Comparison of ENCODE assay signal across 10 cellular contexts in genomic region chr7:37943905-37944736, GRCh38. TPM values are rescaled to one million over a fixed set of nuclear protein-coding genes. Genes with fewer than 3 reads are reported as not detected.
DNase-seq lines count a peak whose midpoint lies in the region; ATAC-seq and TF ChIP-seq lines count a peak whose summit lies in the region.
"Had no signal": no experiment of that assay in that cellular context is flagged by ENCODE, and none has a peak within 500 bp of the region (broad histone marks: within the 10 kb centered on the region; RNA-seq: fewer than 3 reads in every experiment).

No MANE protein-coding gene starts in this region.

- H3K9ac ChIP-seq in skeletal muscle tissue (ENCODE audit: low read depth in 1 of 3, low read length in 3 of 3) = no peak overlapping the region

- CTCF ChIA-PET in activated CD4-positive, alpha-beta T cell treated with anti-CD3 and anti-CD28 coated beads, Interleukin-2, amount 10 ng/mL, durations not matched to agents 7 days and 5 days (lab: Charles Lee) = no interaction called here

- H3K27me3 ChIP-seq in skeletal muscle tissue (ENCODE audit: control insufficient read depth in 3 of 3, insufficient read depth in 3 of 3, low read length in 3 of 3) = no peaks in the 10 kb centered on the region

- no peak overlapping the region for H3K27ac Mint-ChIP-seq in activated CD4-positive, alpha-beta T cell treated with anti-CD3 and anti-CD28 coated beads, Interleukin-2, amount 10 ng/mL, durations not matched to agents 7 days and 5 days

- H3K27ac ChIP-seq in skeletal muscle tissue (ENCODE audit: low read depth, low read length) = peak overlapping the region; percentile 71

- ATAC-seq in GM18909 (IDR thresholded peaks at IDR 0.05; ENCODE audit: poor library complexity, unreplicated experiment) = peak; percentile 47
- ATAC-seq in HG03442 (IDR thresholded peaks at IDR 0.05; ENCODE audit: unreplicated experiment) = peak; percentile 47
- no peak for ATAC-seq in HG03378 (IDR thresholded peaks at IDR 0.05; ENCODE audit: unreplicated experiment)

- H3K36me3 Mint-ChIP-seq in activated CD4-positive, alpha-beta T cell treated with anti-CD3 and anti-CD28 coated beads, Interleukin-2, amount 10 ng/mL, durations not matched to agents 7 days and 5 days (ENCODE audit: low read depth) = no peaks in the 10 kb centered on the region

- H3K4me3 ChIP-seq in skeletal muscle tissue (ENCODE audit: low read length in 3 of 3) = no peak overlapping the region

- POLR2A ChIA-PET in activated CD4-positive, alpha-beta T cell treated with anti-CD3 and anti-CD28 coated beads, Interleukin-2, amount 10 ng/mL, durations not matched to agents 7 days and 5 days (lab: Charles Lee) = no interaction called here

- peaks cover 33 to 45% (median 38%) of the 10 kb centered on the region in 3 donors for H3K4me1 ChIP-seq in skeletal muscle tissue (ENCODE audit: control insufficient read depth in 3 of 3, insufficient read depth in 3 of 3, low read length in 3 of 3)

- no peaks in the 10 kb centered on the region for H3K27me3 Mint-ChIP-seq in activated CD4-positive, alpha-beta T cell treated with anti-CD3 and anti-CD28 coated beads, Interleukin-2, amount 10 ng/mL, durations not matched to agents 7 days and 5 days

- H3K4me3 Mint-ChIP-seq in activated CD4-positive, alpha-beta T cell treated with anti-CD3 and anti-CD28 coated beads, Interleukin-2, amount 10 ng/mL, durations not matched to agents 7 days and 5 days = no peak overlapping the region

- peak; percentile 66 for DNase-seq in globus pallidus (ENCODE audit: low spot score)
- DNase-seq in GM10266 (ENCODE audit: extremely low spot score) = no peak
- no peak for DNase-seq in activated CD4-positive, alpha-beta T cell treated with anti-CD3 and anti-CD28 coated beads, Interleukin-2, amount 10 ng/mL, durations not matched to agents 7 days and 5 days
- DNase-seq in activated CD4-positive, alpha-beta T cell treated with anti-CD3 and anti-CD28 coated beads, Interleukin-2, amount 50 U/mL, for 4 hours = no peak
- DNase-seq: activated CD4-positive, alpha-beta T cell treated with anti-CD3 and anti-CD28 coated beads for 4 hours; DMS79 had no signal

- H3K9me3 Mint-ChIP-seq in activated CD4-positive, alpha-beta T cell treated with anti-CD3 and anti-CD28 coated beads, Interleukin-2, amount 10 ng/mL, durations not matched to agents 7 days and 5 days = no peaks in the 10 kb centered on the region

- H3K4me1 Mint-ChIP-seq in activated CD4-positive, alpha-beta T cell treated with anti-CD3 and anti-CD28 coated beads, Interleukin-2, amount 10 ng/mL, durations not matched to agents 7 days and 5 days = no peaks in the 10 kb centered on the region

- peaks cover 0 to 4% (median 0%) of the 10 kb centered on the region in 3 donors for H3K36me3 ChIP-seq in skeletal muscle tissue (ENCODE audit: control insufficient read depth in 3 of 3, insufficient read depth in 3 of 3, low read length in 3 of 3)

- no peaks in the 10 kb centered on the region for H3K9me3 ChIP-seq in skeletal muscle tissue (ENCODE audit: control insufficient read depth in 3 of 3, low read length in 3 of 3)

- TF ChIP-seq CTCF in GM10266 (IDR thresholded peaks at IDR 0.05; ENCODE audit: control insufficient read depth, insufficient read depth, low read depth, missing control alignments) = no peak

RNA-seq across cellular contexts. Expression of gene EPDR1, which starts 23.7 kb away (rescaled TPM):
- 63.2 TPM for total RNA-seq in skeletal muscle tissue
- total RNA-seq in activated CD4-positive, alpha-beta T cell treated with anti-CD3 and anti-CD28 coated beads, Interleukin-2, amount 10 ng/mL, durations not matched to agents 7 days and 5 days = under 1 TPM; 0.54 to 0.87 TPM

RNA-seq across cellular contexts. Expression of gene SFRP4, which starts 27.5 kb away (rescaled TPM):
- 28.7 TPM for total RNA-seq in skeletal muscle tissue
- not detected for total RNA-seq in activated CD4-positive, alpha-beta T cell treated with anti-CD3 and anti-CD28 coated beads, Interleukin-2, amount 10 ng/mL, durations not matched to agents 7 days and 5 days

Comparison
In these comparisons a context has a peak if more than half of its experiments do, and no peak if none do; other contexts are left out.
1. RNA of gene EPDR1, which starts 23.7 kb away (total RNA-seq): 63.2 TPM in skeletal muscle tissue (single experiment); 0.54 to 0.87 TPM in activated CD4-positive, alpha-beta T cell treated with anti-CD3 and anti-CD28 coated beads, Interleukin-2, amount 10 ng/mL, durations not matched to agents 7 days and 5 days; every median in the first group is over 10 times any median in the second.
2. RNA of gene SFRP4, which starts 27.5 kb away (total RNA-seq): 28.7 TPM in skeletal muscle tissue (single experiment); not detected in activated CD4-positive, alpha-beta T cell treated with anti-CD3 and anti-CD28 coated beads, Interleukin-2, amount 10 ng/mL, durations not matched to agents 7 days and 5 days; every median in the first group is over 10 times any median in the second.